ENCODE assay signal across 1 cellular context in genomic region chr1:22750671-22751016, GRCh38.
TF ChIP-seq lines count a peak whose summit lies in the region.

No MANE protein-coding gene starts in this region.

TF ChIP-seq in HepG2, 621 proteins besides CTCF, POLR2A, EP300 and RAD21 (continued from another document):
- TF ChIP-seq, protein P1, sequence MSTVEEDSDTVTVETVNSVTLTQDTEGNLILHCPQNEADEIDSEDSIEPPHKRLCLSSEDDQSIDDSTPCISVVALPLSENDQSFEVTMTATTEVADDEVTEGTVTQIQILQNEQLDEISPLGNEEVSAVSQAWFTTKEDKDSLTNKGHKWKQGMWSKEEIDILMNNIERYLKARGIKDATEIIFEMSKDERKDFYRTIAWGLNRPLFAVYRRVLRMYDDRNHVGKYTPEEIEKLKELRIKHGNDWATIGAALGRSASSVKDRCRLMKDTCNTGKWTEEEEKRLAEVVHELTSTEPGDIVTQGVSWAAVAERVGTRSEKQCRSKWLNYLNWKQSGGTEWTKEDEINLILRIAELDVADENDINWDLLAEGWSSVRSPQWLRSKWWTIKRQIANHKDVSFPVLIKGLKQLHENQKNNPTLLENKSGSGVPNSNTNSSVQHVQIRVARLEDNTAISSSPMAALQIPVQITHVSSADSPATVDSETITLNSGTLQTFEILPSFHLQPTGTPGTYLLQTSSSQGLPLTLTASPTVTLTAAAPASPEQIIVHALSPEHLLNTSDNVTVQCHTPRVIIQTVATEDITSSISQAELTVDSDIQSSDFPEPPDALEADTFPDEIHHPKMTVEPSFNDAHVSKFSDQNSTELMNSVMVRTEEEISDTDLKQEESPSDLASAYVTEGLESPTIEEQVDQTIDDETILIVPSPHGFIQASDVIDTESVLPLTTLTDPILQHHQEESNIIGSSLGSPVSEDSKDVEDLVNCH (CRISPR knock-in tag; IDR thresholded peaks at IDR 0.05): no peak
- no peak for TF ChIP-seq GZF1 (CRISPR knock-in tag; IDR thresholded peaks at IDR 0.05)
- no peak for TF ChIP-seq THAP7 (CRISPR knock-in tag; IDR thresholded peaks at IDR 0.05)
- TF ChIP-seq, protein P2, sequence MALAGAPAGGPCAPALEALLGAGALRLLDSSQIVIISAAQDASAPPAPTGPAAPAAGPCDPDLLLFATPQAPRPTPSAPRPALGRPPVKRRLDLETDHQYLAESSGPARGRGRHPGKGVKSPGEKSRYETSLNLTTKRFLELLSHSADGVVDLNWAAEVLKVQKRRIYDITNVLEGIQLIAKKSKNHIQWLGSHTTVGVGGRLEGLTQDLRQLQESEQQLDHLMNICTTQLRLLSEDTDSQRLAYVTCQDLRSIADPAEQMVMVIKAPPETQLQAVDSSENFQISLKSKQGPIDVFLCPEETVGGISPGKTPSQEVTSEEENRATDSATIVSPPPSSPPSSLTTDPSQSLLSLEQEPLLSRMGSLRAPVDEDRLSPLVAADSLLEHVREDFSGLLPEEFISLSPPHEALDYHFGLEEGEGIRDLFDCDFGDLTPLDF (CRISPR knock-in tag; IDR thresholded peaks at IDR 0.05): no peak
- no peak for TF ChIP-seq FLYWCH1 (CRISPR knock-in tag; IDR thresholded peaks at IDR 0.05)
- TF ChIP-seq, protein P3, sequence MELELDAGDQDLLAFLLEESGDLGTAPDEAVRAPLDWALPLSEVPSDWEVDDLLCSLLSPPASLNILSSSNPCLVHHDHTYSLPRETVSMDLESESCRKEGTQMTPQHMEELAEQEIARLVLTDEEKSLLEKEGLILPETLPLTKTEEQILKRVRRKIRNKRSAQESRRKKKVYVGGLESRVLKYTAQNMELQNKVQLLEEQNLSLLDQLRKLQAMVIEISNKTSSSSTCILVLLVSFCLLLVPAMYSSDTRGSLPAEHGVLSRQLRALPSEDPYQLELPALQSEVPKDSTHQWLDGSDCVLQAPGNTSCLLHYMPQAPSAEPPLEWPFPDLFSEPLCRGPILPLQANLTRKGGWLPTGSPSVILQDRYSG (CRISPR knock-in tag; IDR thresholded peaks at IDR 0.05): no peak
